16 cellular contexts compared by ENCODE assay signal in genomic region chr12:32069731-32070130, GRCh38. TPM values are rescaled to one million over a fixed set of nuclear protein-coding genes. Genes with fewer than 3 reads are reported as not detected.
A peak's percentile ranks its signal among the peaks of the same experiment; 100 is the strongest.
DNase-seq lines count a peak whose midpoint lies in the region; ATAC-seq and TF ChIP-seq lines count a peak whose summit lies in the region.
"Had no signal": no experiment of that assay in that cellular context is flagged by ENCODE, and none has a peak within 500 bp of the region (broad histone marks: within the 10 kb centered on the region; RNA-seq: fewer than 3 reads in every experiment).

No MANE protein-coding gene starts in this region.

- WGBS in H9 (ENCODE audit: extremely low coverage, insufficient read length, low lambda C conversion rate), result no CpG with 5 or more reads among the region's 5 CpGs

- no peak overlapping the region for H2BK12ac ChIP-seq in H9 (ENCODE audit: insufficient read length, low read depth, low read length)

- no peaks in the 10 kb centered on the region for H3K23me2 ChIP-seq in H9 (ENCODE audit: insufficient read length, low read depth, low read length, poor library complexity, severe bottlenecking)

- H3K9me3 Mint-ChIP-seq in H9, result peaks cover 22 to 23% of the 10 kb centered on the region in 2 experiments
- peaks cover 12% of the 10 kb centered on the region for H3K9me3 Mint-ChIP-seq in nephron

- H3K4me3 Mint-ChIP-seq in H9, result no peak overlapping the region
- H3K4me3 Mint-ChIP-seq in nephron, result no peak overlapping the region
- H3K4me3 Mint-ChIP-seq: B cell, CD14-positive monocyte, T-cell had no signal

- H3K4me1 Mint-ChIP-seq in H9 (peaks cover 14 to 15% of the 10 kb centered on the region in 2 experiments), nephron (peaks cover 18% of the 10 kb centered on the region)
- H3K4me1 Mint-ChIP-seq: B cell, CD14-positive monocyte, T-cell had no signal

- peaks cover 8 to 22% (median 20%) of the 10 kb centered on the region in 3 experiments for H3K36me3 Mint-ChIP-seq in H9 (ENCODE audit: insufficient read depth in 1 of 3, low read depth in 3 of 3)
- no peaks in the 10 kb centered on the region for H3K36me3 Mint-ChIP-seq in nephron (ENCODE audit: low read depth)
- H3K36me3 Mint-ChIP-seq: CD14-positive monocyte had no signal

- no peak overlapping the region for H4K5ac ChIP-seq in H9 (ENCODE audit: insufficient read length, low read depth, low read length)

- no peak overlapping the region for H3K4me2 ChIP-seq in H9 (ENCODE audit: insufficient read depth, insufficient read length, low read length)

- no peaks in the 10 kb centered on the region for H3K9me3 ChIP-seq in H9 (ENCODE audit: control insufficient read depth, low read depth, low read length)

- no peak overlapping the region for H2AFZ ChIP-seq in H9 (ENCODE audit: low read length)

- H3K14ac ChIP-seq in H9 (ENCODE audit: insufficient read depth, low read length), result no peak overlapping the region

- no peak overlapping the region for H3K27ac ChIP-seq in H9 (ENCODE audit: insufficient read length, low read depth, low read length)

- TF ChIP-seq CTCF in H9 (conservative IDR thresholded peaks at IDR 0.05) (no peak), nephron (IDR thresholded peaks at IDR 0.05; ENCODE audit: unreplicated experiment in 3 of 3) (no peak)

- no peak for ATAC-seq in left ventricle myocardium superior
- ATAC-seq: Panc1, T-cell had no signal

- H3K4ac ChIP-seq in H9 (ENCODE audit: low read depth, low read length), result no peak overlapping the region

- H3K9ac ChIP-seq in H9 (ENCODE audit: extremely low read depth, insufficient read length, low read length), result no peak overlapping the region

- H3K79me2 ChIP-seq in H9 (ENCODE audit: insufficient read depth, low read length), result no peaks in the 10 kb centered on the region

- no peak overlapping the region for H2BK120ac ChIP-seq in H9 (ENCODE audit: low read depth, low read length, poor library complexity, severe bottlenecking)

- no peak overlapping the region for H4K8ac ChIP-seq in H9 (replicated peaks; ENCODE audit: insufficient read length, low read depth, low read length)

- H2BK5ac ChIP-seq in H9 (ENCODE audit: insufficient read length, low read length), result no peak overlapping the region

- H3K27ac Mint-ChIP-seq in H9, result peak overlapping the region in 2 of 3 experiments; percentile 9 to 27; a peak in 3 of 7 replicates
- H3K27ac Mint-ChIP-seq in nephron, result peak overlapping the region; percentile 35 to 88 (median 85)
- H3K27ac Mint-ChIP-seq: B cell, CD14-positive monocyte had no signal

- no peaks in the 10 kb centered on the region for H3K27me3 ChIP-seq in H9 (ENCODE audit: insufficient read depth, low read length)

- no peak overlapping the region for H4K91ac ChIP-seq in H9 (ENCODE audit: insufficient read length, low read depth, low read length)

- H3K18ac ChIP-seq in H9 (ENCODE audit: insufficient read length, low read depth, low read length), result no peak overlapping the region

- H2AK5ac ChIP-seq in H9 (ENCODE audit: insufficient read length, low read length), result no peak overlapping the region

- no peaks in the 10 kb centered on the region for H4K20me1 ChIP-seq in H9 (ENCODE audit: control insufficient read depth, insufficient read depth, insufficient read length)

- no peak overlapping the region for H3T11ph ChIP-seq in H9 (ENCODE audit: low read length)

- H3K4me1 ChIP-seq in H9 (ENCODE audit: insufficient read depth, low read length), result no peaks in the 10 kb centered on the region

- H2BK15ac ChIP-seq in H9 (ENCODE audit: low read depth, low read length), result no peak overlapping the region

- no peak overlapping the region for H3K56ac ChIP-seq in H9 (ENCODE audit: insufficient read length, low read depth, low read length)

- no peak overlapping the region for H3K23ac ChIP-seq in H9 (ENCODE audit: insufficient read length, low read depth, low read length)

- H3K79me1 ChIP-seq in H9 (ENCODE audit: insufficient read depth, low read depth, low read length, poor library complexity, severe bottlenecking), result no peaks in the 10 kb centered on the region

- peak; percentile 15 for DNase-seq in NCI-H82 (lab: John Stamatoyannopoulos, UW)
- no peak for DNase-seq in NCI-H82 treated with DMSO at 0.1 percent for 48 hours (lab: John Stamatoyannopoulos, UW; ENCODE audit: unreplicated experiment)
- no peak for DNase-seq in H9
- no peak for DNase-seq in NCI-H69 (lab: John Stamatoyannopoulos, UW)
- no peak for DNase-seq in NCI-H2029 (lab: John Stamatoyannopoulos, UW)
- no peak for DNase-seq in left ventricle myocardium superior
- DNase-seq: GOT3; Kasumi-1; NCI-H187; NK-92 treated with Interleukin-12 subunit alpha and Interleukin-12 subunit beta, amount 100 ng/mL, for 24 hours; SIG-M5; T-cell had no signal

- no peak overlapping the region for H2BK20ac ChIP-seq in H9 (ENCODE audit: low read depth, low read length, poor library complexity, severe bottlenecking)

- H3K27me3 Mint-ChIP-seq in H9 (ENCODE audit: low read depth) (no peaks in the 10 kb centered on the region; the same call in 1 of the 2 replicates), nephron (ENCODE audit: low read depth) (no peaks in the 10 kb centered on the region)
- H3K27me3 Mint-ChIP-seq: B cell, T-cell had no signal

- intact Hi-C loops in left ventricle myocardium superior (cut with micrococcal nuclease), result loop anchor here (10.0 kb wide), 1 partner anchor 235 kb away; no protein-coding TSS in a partner anchor

RNA-seq across cellular contexts. Expression of gene BICD1, which starts 36.9 kb away (rescaled TPM):
- 128 and 134 TPM in 2 replicates for total RNA-seq in H9 (2021)
- total RNA-seq in left ventricle myocardium superior, result 4.5 TPM

Comparison
In these comparisons a context has a peak if more than half of its experiments do, and no peak if none do; other contexts are left out.
1. RNA of gene BICD1, which starts 36.9 kb away (total RNA-seq): 128 to 134 TPM in H9; 4.5 TPM in left ventricle myocardium superior (single experiment); every median in the first group is over 10 times any median in the second.